23 cellular contexts compared by ENCODE assay signal in genomic region chr16:29858149-29858899, GRCh38. TPM values are rescaled to one million over a fixed set of nuclear protein-coding genes. Genes with fewer than 3 reads are reported as not detected.
DNase-seq lines count a peak whose midpoint lies in the region; ATAC-seq and TF ChIP-seq lines count a peak whose summit lies in the region.
"Had no signal": no experiment of that assay in that cellular context is flagged by ENCODE, and none has a peak within 500 bp of the region (broad histone marks: within the 10 kb centered on the region; RNA-seq: fewer than 3 reads in every experiment).

No MANE protein-coding gene starts in this region.

- peaks cover 13% of the 10 kb centered on the region for H3K36me3 Mint-ChIP-seq in WTC11
- peaks cover 26% of the 10 kb centered on the region for H3K36me3 Mint-ChIP-seq in nephron progenitor cell (ENCODE audit: low read depth)

- H3K27me3 Mint-ChIP-seq in WTC11 (ENCODE audit: low read depth) (no peaks in the 10 kb centered on the region), nephron progenitor cell (ENCODE audit: low read depth, poor library complexity) (peaks cover 22% of the 10 kb centered on the region)
- H3K27me3 Mint-ChIP-seq: activated naive CD8-positive, alpha-beta T cell treated with anti-CD3 and anti-CD28 coated beads for 36 hours; naive thymus-derived CD4-positive, alpha-beta T cell had no signal

- no peak for DNase-seq in WTC11 (ENCODE audit: low spot score)
- no peak for DNase-seq in nephron progenitor cell
- no peak for DNase-seq in activated effector memory CD4-positive, alpha-beta T cell treated with anti-CD3 and anti-CD28 coated beads, Interleukin-2, amount 50 U/mL, for 16 hours
- DNase-seq in NCI-H446 (lab: John Stamatoyannopoulos, UW), result no peak
- DNase-seq in stimulated activated naive CD8-positive, alpha-beta T cell treated with anti-CD3 and anti-CD28 coated beads, Interleukin-15, Interleukin-2, amounts not matched to agents 100 U/mL and 50 U/mL, for 24 hours, result no peak
- DNase-seq: activated CD4-positive, CD25-positive, alpha-beta regulatory T cell treated with anti-CD3 and anti-CD28 coated beads, Interleukin-2, amount 50 U/mL, for 72 hours; activated naive CD8-positive, alpha-beta T cell treated with anti-CD3 and anti-CD28 coated beads for 36 hours; brain microvascular endothelial cell; DMS 273 treated with DMSO at 0.1 percent for 48 hours; foreskin fibroblast; GOT3; Karpas-422; naive thymus-derived CD4-positive, alpha-beta T cell; NCI-H1105; NCI-H2081; NCI-H510A; NK-92 treated with Interleukin-12 subunit alpha and Interleukin-12 subunit beta, amount 100 ng/mL, for 24 hours; SK-N-SH; stimulated activated CD4-positive, alpha-beta T cell treated with anti-CD3 and anti-CD28 coated beads, Interleukin-4, amount 100 ng/mL, for 24 hours had no signal

- TF ChIP-seq CTCF in C4-2B (conservative IDR thresholded peaks at IDR 0.05) (no peak), WTC11 (IDR thresholded peaks at IDR 0.05) (no peak), nephron progenitor cell (IDR thresholded peaks at IDR 0.05) (no peak)

- H3K27ac ChIP-seq in C4-2B, result peak overlapping the region; percentile 58
- H3K27ac ChIP-seq: A549, BLaER1, brain microvascular endothelial cell had no signal

- H3K4me1 Mint-ChIP-seq in WTC11, result peaks cover 12% of the 10 kb centered on the region
- H3K4me1 Mint-ChIP-seq in nephron progenitor cell, result peaks cover 26% of the 10 kb centered on the region

- no peaks in the 10 kb centered on the region for H3K9me3 Mint-ChIP-seq in WTC11
- no peaks in the 10 kb centered on the region for H3K9me3 Mint-ChIP-seq in nephron progenitor cell
- H3K9me3 Mint-ChIP-seq: activated naive CD8-positive, alpha-beta T cell treated with anti-CD3 and anti-CD28 coated beads for 36 hours; naive thymus-derived CD4-positive, alpha-beta T cell had no signal

- ATAC-seq in WTC11, result no peak
- no peak for ATAC-seq in stimulated activated naive CD8-positive, alpha-beta T cell treated with anti-CD3 and anti-CD28 coated beads, Interleukin-15, Interleukin-2, amounts not matched to agents 100 U/mL and 50 U/mL, for 24 hours
- ATAC-seq: A549; naive thymus-derived CD4-positive, alpha-beta T cell had no signal

- CTCF ChIA-PET in WTC11 (lab: Charles Lee), result interaction anchor here (0.7 to 2.8 kb wide), 2 partner anchors 10 to 908 kb away, joined by 4 to 25 read pairs; no protein-coding TSS in a partner anchor

- H3K27ac Mint-ChIP-seq in WTC11 (peak overlapping the region; percentile 71; the same call in 1 of the 2 replicates), nephron progenitor cell (peak overlapping the region; percentile 40)
- H3K27ac Mint-ChIP-seq: activated naive CD8-positive, alpha-beta T cell treated with anti-CD3 and anti-CD28 coated beads for 36 hours had no signal

- POLR2A ChIA-PET in WTC11 (lab: Charles Lee), result no interaction called here

- H3K4me3 Mint-ChIP-seq in WTC11 (no peak overlapping the region), nephron progenitor cell (no peak overlapping the region)
- H3K4me3 Mint-ChIP-seq: activated naive CD8-positive, alpha-beta T cell treated with anti-CD3 and anti-CD28 coated beads for 36 hours had no signal

TF ChIP-seq in WTC11, 78 proteins besides CTCF, POLR2A, EP300 and RAD21:
- TF ChIP-seq, protein P1, sequence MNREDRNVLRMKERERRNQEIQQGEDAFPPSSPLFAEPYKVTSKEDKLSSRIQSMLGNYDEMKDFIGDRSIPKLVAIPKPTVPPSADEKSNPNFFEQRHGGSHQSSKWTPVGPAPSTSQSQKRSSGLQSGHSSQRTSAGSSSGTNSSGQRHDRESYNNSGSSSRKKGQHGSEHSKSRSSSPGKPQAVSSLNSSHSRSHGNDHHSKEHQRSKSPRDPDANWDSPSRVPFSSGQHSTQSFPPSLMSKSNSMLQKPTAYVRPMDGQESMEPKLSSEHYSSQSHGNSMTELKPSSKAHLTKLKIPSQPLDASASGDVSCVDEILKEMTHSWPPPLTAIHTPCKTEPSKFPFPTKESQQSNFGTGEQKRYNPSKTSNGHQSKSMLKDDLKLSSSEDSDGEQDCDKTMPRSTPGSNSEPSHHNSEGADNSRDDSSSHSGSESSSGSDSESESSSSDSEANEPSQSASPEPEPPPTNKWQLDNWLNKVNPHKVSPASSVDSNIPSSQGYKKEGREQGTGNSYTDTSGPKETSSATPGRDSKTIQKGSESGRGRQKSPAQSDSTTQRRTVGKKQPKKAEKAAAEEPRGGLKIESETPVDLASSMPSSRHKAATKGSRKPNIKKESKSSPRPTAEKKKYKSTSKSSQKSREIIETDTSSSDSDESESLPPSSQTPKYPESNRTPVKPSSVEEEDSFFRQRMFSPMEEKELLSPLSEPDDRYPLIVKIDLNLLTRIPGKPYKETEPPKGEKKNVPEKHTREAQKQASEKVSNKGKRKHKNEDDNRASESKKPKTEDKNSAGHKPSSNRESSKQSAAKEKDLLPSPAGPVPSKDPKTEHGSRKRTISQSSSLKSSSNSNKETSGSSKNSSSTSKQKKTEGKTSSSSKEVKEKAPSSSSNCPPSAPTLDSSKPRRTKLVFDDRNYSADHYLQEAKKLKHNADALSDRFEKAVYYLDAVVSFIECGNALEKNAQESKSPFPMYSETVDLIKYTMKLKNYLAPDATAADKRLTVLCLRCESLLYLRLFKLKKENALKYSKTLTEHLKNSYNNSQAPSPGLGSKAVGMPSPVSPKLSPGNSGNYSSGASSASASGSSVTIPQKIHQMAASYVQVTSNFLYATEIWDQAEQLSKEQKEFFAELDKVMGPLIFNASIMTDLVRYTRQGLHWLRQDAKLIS (CRISPR knock-in tag; IDR thresholded peaks at IDR 0.05; ENCODE audit: borderline replicate concordance), result no peak
- TF ChIP-seq ATF3 (CRISPR knock-in tag; conservative IDR thresholded peaks at IDR 0.05) (no peak), ZNF232 (CRISPR knock-in tag; IDR thresholded peaks at IDR 0.05) (no peak), CREB1 (CRISPR knock-in tag; IDR thresholded peaks at IDR 0.05) (no peak), MAX (CRISPR knock-in tag; IDR thresholded peaks at IDR 0.05) (no peak)
- TF ChIP-seq, protein P2, sequence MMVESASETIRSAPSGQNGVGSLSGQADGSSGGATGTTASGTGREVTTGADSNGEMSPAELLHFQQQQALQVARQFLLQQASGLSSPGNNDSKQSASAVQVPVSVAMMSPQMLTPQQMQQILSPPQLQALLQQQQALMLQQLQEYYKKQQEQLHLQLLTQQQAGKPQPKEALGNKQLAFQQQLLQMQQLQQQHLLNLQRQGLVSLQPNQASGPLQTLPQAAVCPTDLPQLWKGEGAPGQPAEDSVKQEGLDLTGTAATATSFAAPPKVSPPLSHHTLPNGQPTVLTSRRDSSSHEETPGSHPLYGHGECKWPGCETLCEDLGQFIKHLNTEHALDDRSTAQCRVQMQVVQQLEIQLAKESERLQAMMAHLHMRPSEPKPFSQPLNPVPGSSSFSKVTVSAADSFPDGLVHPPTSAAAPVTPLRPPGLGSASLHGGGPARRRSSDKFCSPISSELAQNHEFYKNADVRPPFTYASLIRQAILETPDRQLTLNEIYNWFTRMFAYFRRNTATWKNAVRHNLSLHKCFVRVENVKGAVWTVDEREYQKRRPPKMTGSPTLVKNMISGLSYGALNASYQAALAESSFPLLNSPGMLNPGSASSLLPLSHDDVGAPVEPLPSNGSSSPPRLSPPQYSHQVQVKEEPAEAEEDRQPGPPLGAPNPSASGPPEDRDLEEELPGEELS (CRISPR knock-in tag; IDR thresholded peaks at IDR 0.05), result no peak

RNA-seq across cellular contexts. Expression of gene CDIPT, which starts 4.7 kb away (rescaled TPM):
- total RNA-seq in WTC11 (2021), result 70.7 to 71.7 TPM (median 70.9 TPM) in 3 replicates

RNA-seq across cellular contexts. Expression of gene MVP, which starts 38.1 kb away (rescaled TPM):
- total RNA-seq in WTC11 (2021), result 8.9 to 10.8 TPM (median 10.0 TPM) in 3 replicates

RNA-seq across cellular contexts. Expression of gene SEZ6L2, which starts 41.0 kb away (rescaled TPM):
- 58.2 to 68.5 TPM (median 64.2 TPM) in 3 replicates for total RNA-seq in WTC11 (2021)

RNA-seq across cellular contexts. Expression of gene ASPHD1, which starts 42.0 kb away (rescaled TPM):
- total RNA-seq in WTC11 (2021), result 17.6 to 26.9 TPM (median 20.2 TPM) in 3 replicates
- total RNA-seq: vagina had no signal

RNA-seq across cellular contexts. Expression of gene PAGR1, which starts 42.4 kb away (rescaled TPM):
- total RNA-seq in WTC11 (2021), result 60.1 to 69.0 TPM (median 66.8 TPM) in 3 replicates
